ENCODE assay signal across 20 cellular contexts in the genomic region with DNA sequence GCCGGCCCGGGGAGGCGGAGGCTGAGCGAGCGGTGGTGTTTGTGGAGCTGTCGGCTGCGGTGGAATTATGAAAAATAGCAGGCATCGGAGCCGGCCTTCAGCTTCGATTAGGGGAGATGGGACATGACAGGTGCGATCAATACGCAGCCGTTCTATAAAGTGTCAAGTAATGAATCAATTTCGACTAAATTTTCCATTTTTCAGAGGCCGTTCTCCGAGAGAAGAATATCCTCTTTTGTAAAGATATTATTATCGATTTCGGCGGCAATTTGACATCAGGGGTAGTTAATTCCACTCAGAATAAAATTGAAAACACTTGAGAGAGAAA. TPM values are rescaled to one million over a fixed set of nuclear protein-coding genes. Genes with fewer than 3 reads are reported as not detected.
DNase-seq lines count a peak whose midpoint lies in the region; ATAC-seq and TF ChIP-seq lines count a peak whose summit lies in the region.
"Had no signal": no experiment of that assay in that cellular context is flagged by ENCODE, and none has a peak within 500 bp of the region (broad histone marks: within the 10 kb centered on the region; RNA-seq: fewer than 3 reads in every experiment).

No MANE protein-coding gene starts in this region.

- ATAC-seq in natural killer cell (no peak), HG03565 (IDR thresholded peaks at IDR 0.05; ENCODE audit: unreplicated experiment) (no peak)
- no peak for ATAC-seq in natural killer cell treated with Interleukin-12 subunit alpha and Interleukin-12 subunit beta and Interleukin-15 and Interleukin-18, amount 100 ng/mL, for 72 hours
- no peak for ATAC-seq in effector memory CD8-positive, alpha-beta T cell (replicated peaks)
- ATAC-seq: right cardiac atrium had no signal

- DNase-seq in natural killer cell: no peak
- DNase-seq in natural killer cell treated with Interleukin-12 subunit alpha and Interleukin-12 subunit beta and Interleukin-15 and Interleukin-18, amount 100 ng/mL, for 72 hours (ENCODE audit: low spot score): no peak
- no peak for DNase-seq in effector memory CD8-positive, alpha-beta T cell
- DNase-seq in NCI-H187 (lab: John Stamatoyannopoulos, UW): no peak
- DNase-seq in T-helper 1 cell: no peak
- DNase-seq: activated naive CD8-positive, alpha-beta T cell treated with anti-CD3 and anti-CD28 coated beads for 36 hours; effector CD4-positive, alpha-beta T cell; kidney glomerular epithelial cell; mammary epithelial cell; NCI-H1105; NCI-H2081 treated with DMSO at 0.1 percent for 48 hours; NCI-H510A treated with DMSO at 0.1 percent for 48 hours; ovary; stimulated activated CD4-positive, alpha-beta T cell treated with anti-CD3 and anti-CD28 coated beads, Interleukin-15, amount 100 ng/mL, for 24 hours; SW 1271 had no signal

- no peaks in the 10 kb centered on the region for H3K9me3 Mint-ChIP-seq in natural killer cell
- no peaks in the 10 kb centered on the region for H3K9me3 Mint-ChIP-seq in natural killer cell treated with Interleukin-12 subunit alpha and Interleukin-12 subunit beta and Interleukin-15 and Interleukin-18, amount 100 ng/mL, for 72 hours
- H3K9me3 Mint-ChIP-seq in effector memory CD8-positive, alpha-beta T cell: no peaks in the 10 kb centered on the region
- H3K9me3 Mint-ChIP-seq: activated naive CD8-positive, alpha-beta T cell treated with anti-CD3 and anti-CD28 coated beads for 36 hours had no signal

- intact Hi-C loops in natural killer cell (cut with micrococcal nuclease): no loop called here

- no peak for TF ChIP-seq CTCF in natural killer cell (IDR thresholded peaks at IDR 0.05)

- peaks cover 12 to 29% of the 10 kb centered on the region in 2 donors for H3K27me3 Mint-ChIP-seq in natural killer cell (ENCODE audit: low read depth in 2 of 2)
- peaks cover 25 to 34% of the 10 kb centered on the region in 2 donors for H3K27me3 Mint-ChIP-seq in natural killer cell treated with Interleukin-12 subunit alpha and Interleukin-12 subunit beta and Interleukin-15 and Interleukin-18, amount 100 ng/mL, for 72 hours
- H3K27me3 Mint-ChIP-seq in effector memory CD8-positive, alpha-beta T cell: peaks cover 18 to 50% of the 10 kb centered on the region in 2 donors
- H3K27me3 Mint-ChIP-seq: activated naive CD8-positive, alpha-beta T cell treated with anti-CD3 and anti-CD28 coated beads for 36 hours had no signal

- H3K4me1 Mint-ChIP-seq in natural killer cell: peaks cover 48 to 72% of the 10 kb centered on the region in 2 donors
- H3K4me1 Mint-ChIP-seq in natural killer cell treated with Interleukin-12 subunit alpha and Interleukin-12 subunit beta and Interleukin-15 and Interleukin-18, amount 100 ng/mL, for 72 hours (ENCODE audit: low read depth in 2 of 2): peaks cover 43 to 49% of the 10 kb centered on the region in 2 donors
- H3K4me1 Mint-ChIP-seq in effector memory CD8-positive, alpha-beta T cell (ENCODE audit: low read depth in 2 of 2): peaks cover 48 to 58% of the 10 kb centered on the region in 2 donors

- no peak overlapping the region for H3K4me3 Mint-ChIP-seq in natural killer cell
- no peak overlapping the region for H3K4me3 Mint-ChIP-seq in natural killer cell treated with Interleukin-12 subunit alpha and Interleukin-12 subunit beta and Interleukin-15 and Interleukin-18, amount 100 ng/mL, for 72 hours
- H3K4me3 Mint-ChIP-seq in effector memory CD8-positive, alpha-beta T cell: no peak overlapping the region
- H3K4me3 Mint-ChIP-seq: activated naive CD8-positive, alpha-beta T cell treated with anti-CD3 and anti-CD28 coated beads for 36 hours had no signal

- H3K27ac Mint-ChIP-seq in natural killer cell: peak overlapping the region; percentile 69 to 90
- H3K27ac Mint-ChIP-seq in natural killer cell treated with Interleukin-12 subunit alpha and Interleukin-12 subunit beta and Interleukin-15 and Interleukin-18, amount 100 ng/mL, for 72 hours: peak overlapping the region in 1 of 2 donors; percentile 59
- H3K27ac Mint-ChIP-seq in effector memory CD8-positive, alpha-beta T cell: peak overlapping the region; percentile 38 to 80
- H3K27ac Mint-ChIP-seq: activated naive CD8-positive, alpha-beta T cell treated with anti-CD3 and anti-CD28 coated beads for 36 hours had no signal

- H3K36me3 Mint-ChIP-seq in natural killer cell: no peaks in the 10 kb centered on the region
- H3K36me3 Mint-ChIP-seq in natural killer cell treated with Interleukin-12 subunit alpha and Interleukin-12 subunit beta and Interleukin-15 and Interleukin-18, amount 100 ng/mL, for 72 hours: no peaks in the 10 kb centered on the region
- H3K36me3 Mint-ChIP-seq in effector memory CD8-positive, alpha-beta T cell (ENCODE audit: insufficient read depth): peaks cover 16% of the 10 kb centered on the region

RNA-seq across cellular contexts. Expression of a gene that starts 4.8 kb away (rescaled TPM):
- total RNA-seq in natural killer cell: 1 to 10 TPM; 1.1 to 2.1 (median 1.5) TPM
- total RNA-seq in natural killer cell treated with Interleukin-12 subunit alpha and Interleukin-12 subunit beta and Interleukin-15 and Interleukin-18, amount 100 ng/mL, for 72 hours: under 1 TPM; 0.67 TPM
- total RNA-seq: cerebellum, G401, mammary epithelial cell had no signal

RNA-seq across cellular contexts. Expression of a gene that starts 26.0 kb away (rescaled TPM):
- 10 to 100 TPM; 76.8 to 100.0 (median 78.4) TPM for total RNA-seq in natural killer cell
- total RNA-seq in natural killer cell treated with Interleukin-12 subunit alpha and Interleukin-12 subunit beta and Interleukin-15 and Interleukin-18, amount 100 ng/mL, for 72 hours: 10 to 100 TPM; 79.6 to 89.7 TPM

RNA-seq across cellular contexts. Expression of a gene that starts 50.1 kb away (rescaled TPM):
- 1,000 to 10,000 TPM; 1,177 to 1,409 (median 1,354) TPM for total RNA-seq in natural killer cell
- 100 to 1,000 TPM; 321 to 444 TPM for total RNA-seq in natural killer cell treated with Interleukin-12 subunit alpha and Interleukin-12 subunit beta and Interleukin-15 and Interleukin-18, amount 100 ng/mL, for 72 hours

RNA-seq across cellular contexts. Expression of a gene that starts 56.0 kb away (rescaled TPM):
- total RNA-seq in natural killer cell: 10 to 100 TPM in 1 of 3 donors, 1 to 10 TPM in 2; 5.6 to 35.5 (median 6.0) TPM
- 1 to 10 TPM in 1 of 2 donors, under 1 TPM in 1; 0.93 to 1.8 TPM for total RNA-seq in natural killer cell treated with Interleukin-12 subunit alpha and Interleukin-12 subunit beta and Interleukin-15 and Interleukin-18, amount 100 ng/mL, for 72 hours
- total RNA-seq: cerebellum, vagina had no signal
